Comparison of ENCODE assay signal across 9 cellular contexts in genomic region chr2:237701033-237701858, GRCh38.
DNase-seq lines count a peak whose midpoint lies in the region; ATAC-seq, FAIRE-seq and TF ChIP-seq lines count a peak whose summit lies in the region.
"Had no signal": no experiment of that assay in that cellular context is flagged by ENCODE, and none has a peak within 500 bp of the region (broad histone marks: within the 10 kb centered on the region; RNA-seq: fewer than 3 reads in every experiment).

No MANE protein-coding gene starts in this region.

- no peaks in the 10 kb centered on the region for H3K9me3 ChIP-seq in Loucy (ENCODE audit: insufficient read depth, low read depth, low read length)
- H3K9me3 ChIP-seq: MG63 had no signal

- H3K4me2 ChIP-seq in Loucy (ENCODE audit: low read depth, low read length, poor library complexity, severe bottlenecking): peak overlapping the region; percentile 62

- H3K4me1 ChIP-seq in ACC112 (ENCODE audit: control insufficient read depth, insufficient read depth, low read length, unreplicated experiment): peaks cover 72% of the 10 kb centered on the region
- peaks cover 76% of the 10 kb centered on the region for H3K4me1 ChIP-seq in Loucy (ENCODE audit: insufficient read depth, low read length, poor library complexity, severe bottlenecking)

- peaks cover 89% of the 10 kb centered on the region for H3K4me1 Mint-ChIP-seq in chondrocyte (ENCODE audit: low read depth)
- H3K4me1 Mint-ChIP-seq in natural killer cell: peaks cover 81 to 94% of the 10 kb centered on the region in 2 donors
- H3K4me1 Mint-ChIP-seq in endothelial cell (ENCODE audit: unreplicated experiment): peaks cover 67% of the 10 kb centered on the region

- H3K79me2 ChIP-seq in ACC112 (ENCODE audit: control insufficient read depth, insufficient read depth, low read length, unreplicated experiment) (peaks cover 91% of the 10 kb centered on the region), Loucy (ENCODE audit: insufficient read depth, low read length) (peaks cover 100% of the 10 kb centered on the region)

- H3K36me3 Mint-ChIP-seq in chondrocyte (ENCODE audit: low read depth) (no peaks in the 10 kb centered on the region), natural killer cell (no peaks in the 10 kb centered on the region), endothelial cell (ENCODE audit: low read depth, unreplicated experiment) (peaks cover 6% of the 10 kb centered on the region)

- no peaks in the 10 kb centered on the region for H3F3A ChIP-seq in Loucy (ENCODE audit: low read depth)

- H3K27me3 ChIP-seq in ACC112 (ENCODE audit: insufficient read depth, low read length) (no peaks in the 10 kb centered on the region), Loucy (ENCODE audit: insufficient read depth, low read length, poor library complexity, severe bottlenecking) (no peaks in the 10 kb centered on the region)
- H3K27me3 ChIP-seq: MG63 had no signal

- peak overlapping the region; percentile 25 for H3K9ac ChIP-seq in Loucy (ENCODE audit: low read depth, low read length, poor library complexity, severe bottlenecking)

- H3K27ac Mint-ChIP-seq in chondrocyte (ENCODE audit: unreplicated experiment) (peak overlapping the region; percentile 99), natural killer cell (peak overlapping the region; percentile 86 to 99), endothelial cell (ENCODE audit: unreplicated experiment) (no peak overlapping the region)

- no peak for TF ChIP-seq CTCF in Loucy (conservative IDR thresholded peaks at IDR 0.05; ENCODE audit: low read length)
- no peak for TF ChIP-seq CTCF in chondrocyte (IDR thresholded peaks at IDR 0.05)
- TF ChIP-seq CTCF in natural killer cell (IDR thresholded peaks at IDR 0.05): no peak
- TF ChIP-seq CTCF in endothelial cell (IDR thresholded peaks at IDR 0.05; ENCODE audit: unreplicated experiment): no peak

- no peak overlapping the region for H3K4me3 ChIP-seq in ACC112 (ENCODE audit: low read depth, low read length)
- peak overlapping the region; percentile 33 for H3K4me3 ChIP-seq in Loucy (ENCODE audit: low read length, poor library complexity, severe bottlenecking)
- H3K4me3 ChIP-seq: MG63 had no signal

- intact Hi-C loops in natural killer cell (cut with micrococcal nuclease): no loop called here

- H2AFZ ChIP-seq in ACC112 (ENCODE audit: low read length, unreplicated experiment): no peak overlapping the region
- no peak overlapping the region for H2AFZ ChIP-seq in Loucy (ENCODE audit: low read length)

- TF ChIP-seq POLR2A in H54 (IDR thresholded peaks at IDR 0.05; ENCODE audit: low read depth, low read length): no peak

- no peaks in the 10 kb centered on the region for H3K27me3 Mint-ChIP-seq in chondrocyte (ENCODE audit: low read depth)
- no peaks in the 10 kb centered on the region for H3K27me3 Mint-ChIP-seq in natural killer cell (ENCODE audit: low read depth in 2 of 2)
- H3K27me3 Mint-ChIP-seq in endothelial cell (ENCODE audit: unreplicated experiment): peaks cover 11% of the 10 kb centered on the region

- DNase-seq in chondrocyte (ENCODE audit: low spot score) (no peak), natural killer cell (no peak), endothelial cell (ENCODE audit: low spot score) (no peak), NCI-H526 treated with DMSO at 0.1 percent for 48 hours (lab: John Stamatoyannopoulos, UW) (no peak), H54 (ENCODE audit: insufficient read length, low spot score) (no peak)

- no peak for FAIRE-seq in H54 (lab: Jason Lieb, UNC)

- peak overlapping the region; percentile 78 for H3K27ac ChIP-seq in ACC112 (ENCODE audit: low read depth, low read length)

- no peaks in the 10 kb centered on the region for H3K9me3 Mint-ChIP-seq in chondrocyte (ENCODE audit: low read depth)
- no peaks in the 10 kb centered on the region for H3K9me3 Mint-ChIP-seq in natural killer cell
- no peaks in the 10 kb centered on the region for H3K9me3 Mint-ChIP-seq in endothelial cell (ENCODE audit: unreplicated experiment)

- no peaks in the 10 kb centered on the region for H3K9me2 ChIP-seq in Loucy (replicated peaks; ENCODE audit: low read depth, low read length)

- H4K20me1 ChIP-seq in Loucy (ENCODE audit: insufficient read depth, low read length, poor library complexity, severe bottlenecking): peaks cover 96% of the 10 kb centered on the region

- ATAC-seq in natural killer cell (peak in 1 of 3 donors; percentile 1), HG03565 (IDR thresholded peaks at IDR 0.05; ENCODE audit: unreplicated experiment) (no peak)

- H3K36me3 ChIP-seq in ACC112 (ENCODE audit: insufficient read depth, low read length) (no peaks in the 10 kb centered on the region), Loucy (ENCODE audit: insufficient read depth, low read length) (no peaks in the 10 kb centered on the region; the same call in 1 of the 2 replicates)

- H3K4me3 Mint-ChIP-seq in chondrocyte (ENCODE audit: unreplicated experiment): peak overlapping the region; percentile 16
- peak overlapping the region; percentile 70 for H3K4me3 Mint-ChIP-seq in natural killer cell
- H3K4me3 Mint-ChIP-seq in endothelial cell (ENCODE audit: unreplicated experiment): no peak overlapping the region
